In the genomic region with DNA sequence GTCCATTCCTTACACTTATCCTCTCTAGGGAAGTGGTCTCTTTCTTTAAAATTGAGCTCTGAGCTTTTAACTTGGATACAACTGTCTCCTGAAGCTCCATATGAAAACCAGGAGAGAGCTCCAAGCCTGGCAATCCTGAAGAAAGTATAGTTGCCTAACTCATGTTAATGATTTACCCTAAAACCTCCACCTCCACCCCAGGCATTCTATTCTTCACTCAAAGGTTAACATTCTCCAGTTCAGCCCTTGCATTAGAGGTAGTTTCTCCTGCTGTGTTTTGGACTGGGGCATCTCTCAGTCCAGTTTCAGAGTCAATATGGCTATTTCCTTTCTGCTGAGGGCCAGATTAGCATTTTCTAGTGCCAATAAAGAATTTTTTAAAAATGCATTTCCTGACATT, we compare ENCODE assay signal across 18 cellular contexts.
DNase-seq lines count a peak whose midpoint lies in the region; ATAC-seq, FAIRE-seq and TF ChIP-seq lines count a peak whose summit lies in the region.
"Had no signal": no experiment of that assay in that cellular context is flagged by ENCODE, and none has a peak within 500 bp of the region (broad histone marks: within the 10 kb centered on the region; RNA-seq: fewer than 3 reads in every experiment).

No MANE protein-coding gene starts in this region.

- H3K4me1 Mint-ChIP-seq in chondrocyte (ENCODE audit: low read depth) = peaks cover 3% of the 10 kb centered on the region

- CTCF ChIA-PET in A549 (lab: Yijun Ruan, JAX) = interaction anchor here (1.3 kb wide), 1 partner anchor 901 kb away, joined by 5 read pairs; no protein-coding TSS in a partner anchor

- H3K27me3 Mint-ChIP-seq in chondrocyte (ENCODE audit: low read depth) = no peaks in the 10 kb centered on the region

- DNase-seq in A549 (ENCODE audit: low read depth in 1 of 2, low spot score in 1 of 2) (no peak), epithelial cell of proximal tubule (ENCODE audit: low read depth) (peak; percentile 40), left lobe of liver (ENCODE audit: low spot score) (peak; percentile 46), chondrocyte (ENCODE audit: low spot score) (no peak)
- DNase-seq: DMS153, H7, IMR-90, Karpas-422, MG63, NCI-H1092 treated with DMSO at 0.1 percent for 48 hours, NCI-H226, NCI-H526, SIG-M5 had no signal

- H3K36me3 ChIP-seq in HUES48 (ENCODE audit: control insufficient read depth, insufficient read depth, low read length) = peaks cover 9% of the 10 kb centered on the region; the same call in 1 of the 2 replicates
- H3K36me3 ChIP-seq: MG63 had no signal

- no peak for TF ChIP-seq EP300 in A549 (IDR thresholded peaks at IDR 0.05)

- no peak for TF ChIP-seq POLR2A in A549 (IDR thresholded peaks at IDR 0.05; ENCODE audit: low read length)

- H3K9me3 ChIP-seq in A549 (no peaks in the 10 kb centered on the region), HUES48 (ENCODE audit: control insufficient read depth, insufficient read depth, low read length) (no peaks in the 10 kb centered on the region)
- H3K9me3 ChIP-seq: MG63 had no signal

- H3K4me3 ChIP-seq in A549 (no peak overlapping the region), HUES48 (ENCODE audit: low read depth, low read length) (no peak overlapping the region), epithelial cell of proximal tubule (ENCODE audit: low read depth, low read length) (no peak overlapping the region)
- H3K4me3 ChIP-seq: MG63 had no signal

- no peak overlapping the region for H3K4me3 Mint-ChIP-seq in chondrocyte (ENCODE audit: unreplicated experiment)

- no peak overlapping the region for H3K9ac ChIP-seq in HUES48 (ENCODE audit: low read depth, low read length)

- H3K27ac ChIP-seq in A549 = no peak overlapping the region
- peak overlapping the region; percentile 0 for H3K27ac ChIP-seq in HUES48 (ENCODE audit: low read depth, low read length)
- H3K27ac ChIP-seq: C4-2B had no signal

- peak in 1 of 2 experiments; percentile 57; a peak in 3 of 6 replicates for ATAC-seq in A549
- ATAC-seq in left lobe of liver = peak; percentile 97
- ATAC-seq in GM21360 (IDR thresholded peaks at IDR 0.05; ENCODE audit: unreplicated experiment) = no peak
- no peak for ATAC-seq in GM19035 (IDR thresholded peaks at IDR 0.05; ENCODE audit: unreplicated experiment)
- ATAC-seq in GM21526 (IDR thresholded peaks at IDR 0.05; ENCODE audit: low FRiP score, unreplicated experiment) = no peak

- FAIRE-seq in A549 (lab: Jason Lieb, UNC) = no peak

- no peak for TF ChIP-seq RAD21 in A549 (conservative IDR thresholded peaks at IDR 0.05 in 1 of 2, IDR thresholded peaks at IDR 0.05 in 1 of 2)

- H3K27ac Mint-ChIP-seq in chondrocyte (ENCODE audit: unreplicated experiment) = no peak overlapping the region

- H3K36me3 Mint-ChIP-seq in chondrocyte (ENCODE audit: low read depth) = peaks cover 9% of the 10 kb centered on the region

- H3K4me1 ChIP-seq in A549 = peaks cover 10% of the 10 kb centered on the region
- H3K4me1 ChIP-seq in HUES48 (ENCODE audit: control insufficient read depth, insufficient read depth, low read length) = peaks cover 11% of the 10 kb centered on the region

- no peaks in the 10 kb centered on the region for H3K27me3 ChIP-seq in HUES48 (ENCODE audit: control insufficient read depth, insufficient read depth, low read length)
- H3K27me3 ChIP-seq: MG63 had no signal

- H3K9me3 Mint-ChIP-seq in chondrocyte (ENCODE audit: low read depth) = no peaks in the 10 kb centered on the region

- POLR2A ChIA-PET in A549 (lab: Yijun Ruan, JAX) = no interaction called here

- TF ChIP-seq CTCF in A549 (IDR thresholded peaks at IDR 0.05) = no peak
- TF ChIP-seq CTCF in epithelial cell of proximal tubule (conservative IDR thresholded peaks at IDR 0.05; ENCODE audit: low read depth, low read length) = no peak
- no peak for TF ChIP-seq CTCF in chondrocyte (IDR thresholded peaks at IDR 0.05)

- H3K4me2 ChIP-seq in A549 = peak overlapping the region; percentile 35

TF ChIP-seq in A549, 52 proteins besides CTCF, POLR2A, EP300 and RAD21:
- TF ChIP-seq HOXB13 (CRISPR knock-in tag; IDR thresholded peaks at IDR 0.05; ENCODE audit: low read depth) = no peak
- TF ChIP-seq HDAC2 (IDR thresholded peaks at IDR 0.05) = no peak
- no peak for TF ChIP-seq CHD4 (IDR thresholded peaks at IDR 0.05; ENCODE audit: borderline replicate concordance)
- no peak for TF ChIP-seq FOSL2 (IDR thresholded peaks at IDR 0.05)
- TF ChIP-seq FOSL2 (CRISPR knock-in tag; IDR thresholded peaks at IDR 0.05) = no peak

Comparison
In these comparisons a context has a peak if more than half of its experiments do, and no peak if none do; other contexts are left out.
1. DNase-seq: peak in epithelial cell of proximal tubule (single experiment) and left lobe of liver (single experiment); none in A549 (0 of 2) and chondrocyte (single experiment).